Comparison of ENCODE assay signal across 8 cellular contexts in the genomic region with DNA sequence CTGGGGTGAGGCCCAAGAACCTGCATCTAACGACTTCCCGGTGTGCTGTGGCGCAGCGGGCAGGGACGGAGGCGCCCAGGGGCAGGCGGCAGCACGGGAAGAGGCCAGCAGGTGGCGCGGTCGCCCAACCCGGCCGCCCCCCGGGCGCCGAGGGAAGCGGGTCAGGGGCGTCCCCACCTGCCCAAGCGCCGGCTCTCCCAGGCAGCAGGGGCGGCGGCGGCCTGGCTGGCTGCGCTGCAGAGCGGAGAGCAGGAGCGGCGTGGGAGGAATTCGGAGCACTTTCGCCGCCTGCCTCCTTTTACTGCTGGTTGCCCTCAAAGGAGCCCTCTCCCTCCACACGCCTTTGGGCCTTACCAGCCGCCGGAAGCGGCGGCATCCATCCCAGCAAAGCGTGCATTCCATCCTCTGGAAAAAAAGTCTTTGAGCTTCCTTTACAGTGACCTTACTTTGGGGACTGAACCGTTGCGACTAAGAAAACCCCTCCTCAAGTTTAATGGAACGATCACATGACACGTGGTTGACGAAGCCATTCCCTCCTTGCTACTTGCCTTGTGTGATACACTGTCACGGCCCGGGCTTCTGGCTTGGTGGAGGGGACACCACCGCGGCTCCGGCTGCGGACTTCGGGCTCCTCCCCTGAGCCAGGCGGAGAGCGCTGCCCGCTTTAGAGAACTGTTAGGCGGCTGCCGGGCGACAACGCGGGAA.
DNase-seq lines count a peak whose midpoint lies in the region; ATAC-seq and TF ChIP-seq lines count a peak whose summit lies in the region.

No MANE protein-coding gene starts in this region.

- peak; percentile 24 for DNase-seq in COLO829 (ENCODE audit: low spot score)
- DNase-seq in KG1 (lab: John Stamatoyannopoulos, UW) = peak; percentile 23
- DNase-seq in cardiac fibroblast (ENCODE audit: low read depth in 2 of 2) = peak; percentile 37 to 44
- peak; percentile 65 for DNase-seq in kidney tubule cell (ENCODE audit: low spot score)
- DNase-seq in stimulated activated CD4-positive, alpha-beta T cell treated with anti-CD3 and anti-CD28 coated beads, Interleukin-1b, Interleukin-23, amount 100 ng/mL, for 4 hours (ENCODE audit: low read depth in 2 of 2) = peak; percentile 54 to 68
- no peak for DNase-seq in NCI-H446 treated with DMSO at 0.1 percent for 48 hours (lab: John Stamatoyannopoulos, UW)

- ATAC-seq in GM21526 (IDR thresholded peaks at IDR 0.05; ENCODE audit: low FRiP score, unreplicated experiment) = peak; percentile 53

- TF ChIP-seq CTCF in WI38 (IDR thresholded peaks at IDR 0.05; ENCODE audit: low read depth, low read length) (peak; percentile 73), cardiac fibroblast (IDR thresholded peaks at IDR 0.05; ENCODE audit: low read depth, low read length) (peak; percentile 58)

- peak overlapping the region; percentile 48 for H3K4me3 ChIP-seq in WI38 (ENCODE audit: low read depth, low read length)
- H3K4me3 ChIP-seq in cardiac fibroblast (replicated peaks in 1 of 2; ENCODE audit: low read depth in 2 of 2, low read length in 2 of 2) = peak overlapping the region; percentile 26 to 49
